8 cellular contexts compared by ENCODE assay signal in the genomic region with DNA sequence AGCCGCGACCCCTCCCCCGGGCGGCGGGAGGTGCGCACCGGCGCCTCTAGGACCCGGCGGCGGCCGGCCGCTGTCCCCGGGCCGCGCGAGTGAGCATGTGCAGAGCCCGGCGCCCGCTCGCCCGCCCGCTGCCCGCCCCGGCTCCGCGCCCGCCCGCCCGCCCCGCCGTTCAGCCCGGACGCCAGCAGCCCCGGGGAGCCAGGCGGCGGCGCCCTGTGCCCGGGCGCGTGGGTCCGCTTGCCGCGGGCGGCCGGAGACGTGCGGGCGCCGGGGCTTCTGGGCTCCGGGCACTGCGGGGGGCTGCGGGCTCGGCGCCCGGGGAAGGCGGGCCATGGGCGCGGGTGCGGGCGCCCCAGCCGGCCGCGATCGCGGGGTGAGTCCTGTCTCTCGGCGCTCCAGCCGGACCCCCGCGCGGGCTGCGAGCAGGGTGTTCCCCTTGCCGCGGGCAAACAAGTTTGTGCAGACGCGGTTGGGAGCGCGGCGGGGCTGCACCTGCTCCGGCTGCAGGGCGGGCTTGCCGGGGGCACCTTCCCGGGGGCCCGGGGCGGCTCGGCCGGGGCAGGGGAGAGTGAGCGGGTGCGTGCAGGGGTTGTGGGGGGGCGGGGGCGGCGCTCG. TPM values are rescaled to one million over a fixed set of nuclear protein-coding genes. Genes with fewer than 3 reads are reported as not detected.
DNase-seq lines count a peak whose midpoint lies in the region; ATAC-seq and TF ChIP-seq lines count a peak whose summit lies in the region.

A gene (plus strand): TSS at position 100 of the 615 bp plus-strand sequence. CDS start 10,280 bp downstream, outside the sequence.

- TF ChIP-seq CTCF in HEK293 (tag by site-specific recombination; IDR thresholded peaks at IDR 0.05), result no peak
- TF ChIP-seq CTCF in brain microvascular endothelial cell (IDR thresholded peaks at IDR 0.05; ENCODE audit: low read depth, low read length, missing control alignments), result no peak
- TF ChIP-seq CTCF in kidney epithelial cell (IDR thresholded peaks at IDR 0.05; ENCODE audit: insufficient read depth, low read length, poor library complexity, severe bottlenecking), result no peak
- no peak for TF ChIP-seq CTCF in spleen (IDR thresholded peaks at IDR 0.05 in 8 of 11, conservative IDR thresholded peaks at IDR 0.05 in 3 of 11)

- no peak for DNase-seq in brain microvascular endothelial cell
- DNase-seq in kidney epithelial cell (ENCODE audit: low read depth), result no peak
- DNase-seq in spleen, result no peak
- no peak for DNase-seq in DMS53 treated with DMSO at 0.1 percent for 48 hours (lab: John Stamatoyannopoulos, UW; ENCODE audit: unreplicated experiment)

- ATAC-seq in GM21528 (IDR thresholded peaks at IDR 0.05; ENCODE audit: low FRiP score, unreplicated experiment) (no peak), HG02938 (IDR thresholded peaks at IDR 0.05; ENCODE audit: unreplicated experiment) (no peak)

- H3K9me3 ChIP-seq in HEK293 (ENCODE audit: control insufficient read depth, insufficient read depth, low read depth, low read length) (no peaks in the 10 kb centered on the region), spleen (no peaks in the 10 kb centered on the region)

- 0 to 2% (median 1%) methylated on average over 45 to 94 of the region's 94 CpGs; no CpG with 5 or more reads in 1 of the 5 donors for WGBS in spleen, 5 donors

- H2AFZ ChIP-seq in ACC112 (ENCODE audit: low read length, unreplicated experiment), result no peak within 1 kb of the TSS

- POLR2A ChIA-PET in HEK293 (lab: Yijun Ruan, JAX), result no interaction called here

- H3K36me3 ChIP-seq in ACC112 (ENCODE audit: insufficient read depth, low read length), result no peaks in the 10 kb centered on the region
- H3K36me3 ChIP-seq in HEK293 (ENCODE audit: control insufficient read depth in 2 of 2, insufficient read depth in 1 of 2, low read length in 2 of 2), result no peaks in the 10 kb centered on the region
- no peaks in the 10 kb centered on the region for H3K36me3 ChIP-seq in brain microvascular endothelial cell (replicated peaks)
- H3K36me3 ChIP-seq in kidney epithelial cell (ENCODE audit: control insufficient read depth, insufficient read depth, low read length), result no peaks in the 10 kb centered on the region
- H3K36me3 ChIP-seq in spleen, result no peaks in the 10 kb centered on the region

- intact Hi-C loops in spleen (cut with DNase I; ENCODE audit: low total_unique reads), result loop anchor here (5.0 kb wide), 1 partner anchor 257 kb away; no protein-coding TSS in a partner anchor

- H3K4me3 ChIP-seq in ACC112 (ENCODE audit: low read depth, low read length) (0 out of 2 replicates have a peak within 1 kb of the TSS, but pooled peaks have one; percentile 16), HEK293 (ENCODE audit: low read depth, low read length) (peak within 1 kb of the TSS; percentile 59), brain microvascular endothelial cell (ENCODE audit: low read depth, low read length) (peak within 1 kb of the TSS; percentile 9), kidney epithelial cell (ENCODE audit: low read depth, low read length) (peak within 1 kb of the TSS; percentile 56), spleen (peak within 1 kb of the TSS; percentile 35 to 76 (median 50))

- H3K27ac ChIP-seq in ACC112 (ENCODE audit: low read depth, low read length) (no peak within 1 kb of the TSS), HEK293 (ENCODE audit: extremely low read depth, low read depth, low read length) (peak within 1 kb of the TSS; percentile 64; the same call in 1 of the 2 replicates), brain microvascular endothelial cell (no peak within 1 kb of the TSS), spleen (peak within 1 kb of the TSS in 6 of 8 donors; percentile 63 to 78 (median 69))

- CTCF ChIA-PET in HEK293 (lab: Yijun Ruan, JAX), result interaction anchor here (0.6 to 0.7 kb wide), 2 partner anchors 18 to 478 kb away, joined by 3 read pairs; no protein-coding TSS in a partner anchor

- peaks cover 71% of the 10 kb centered on the region for H3K27me3 ChIP-seq in ACC112 (ENCODE audit: insufficient read depth, low read length)
- H3K27me3 ChIP-seq in brain microvascular endothelial cell (replicated peaks), result peaks cover 24% of the 10 kb centered on the region
- no peaks in the 10 kb centered on the region for H3K27me3 ChIP-seq in kidney epithelial cell (ENCODE audit: control insufficient read depth, insufficient read depth, low read length)
- H3K27me3 ChIP-seq in spleen (replicated peaks in 1 of 7), result peaks cover 0 to 96% (median 14%) of the 10 kb centered on the region in 7 donors

- in situ Hi-C loops in brain microvascular endothelial cell (cut with HindIII; ENCODE audit: low pct_ligation_motif_present, low sequenced_read_pairs), result no loop called here

- TF ChIP-seq POLR2A in spleen (IDR thresholded peaks at IDR 0.05), result no peak

- H3K4me1 ChIP-seq in ACC112 (ENCODE audit: control insufficient read depth, insufficient read depth, low read length, unreplicated experiment) (no peaks in the 10 kb centered on the region), HEK293 (ENCODE audit: control insufficient read depth, insufficient read depth, low read length) (peaks cover 10% of the 10 kb centered on the region), spleen (peaks cover 0 to 33% (median 14%) of the 10 kb centered on the region in 6 donors)

- H3K79me2 ChIP-seq in ACC112 (ENCODE audit: control insufficient read depth, insufficient read depth, low read length, unreplicated experiment), result no peaks in the 10 kb centered on the region

TF ChIP-seq in HEK293, 187 proteins besides CTCF, POLR2A, EP300 and RAD21:
- TF ChIP-seq ZBTB8A (tag by site-specific recombination; IDR thresholded peaks at IDR 0.05) (peak; percentile 35; the same call in 1 of the 2 replicates), ZNF214 (tag by site-specific recombination; IDR thresholded peaks at IDR 0.05; ENCODE audit: borderline replicate concordance) (no peak), ZNF211 (tag by site-specific recombination; IDR thresholded peaks at IDR 0.05; ENCODE audit: low read depth) (no peak), ZNF112 (tag by site-specific recombination; IDR thresholded peaks at IDR 0.05) (no peak), HOXA7 (CRISPR knock-in tag; IDR thresholded peaks at IDR 0.05; ENCODE audit: borderline replicate concordance) (no peak), ZNF837 (tag by site-specific recombination; IDR thresholded peaks at IDR 0.05) (no peak)
- TF ChIP-seq, protein P1, sequence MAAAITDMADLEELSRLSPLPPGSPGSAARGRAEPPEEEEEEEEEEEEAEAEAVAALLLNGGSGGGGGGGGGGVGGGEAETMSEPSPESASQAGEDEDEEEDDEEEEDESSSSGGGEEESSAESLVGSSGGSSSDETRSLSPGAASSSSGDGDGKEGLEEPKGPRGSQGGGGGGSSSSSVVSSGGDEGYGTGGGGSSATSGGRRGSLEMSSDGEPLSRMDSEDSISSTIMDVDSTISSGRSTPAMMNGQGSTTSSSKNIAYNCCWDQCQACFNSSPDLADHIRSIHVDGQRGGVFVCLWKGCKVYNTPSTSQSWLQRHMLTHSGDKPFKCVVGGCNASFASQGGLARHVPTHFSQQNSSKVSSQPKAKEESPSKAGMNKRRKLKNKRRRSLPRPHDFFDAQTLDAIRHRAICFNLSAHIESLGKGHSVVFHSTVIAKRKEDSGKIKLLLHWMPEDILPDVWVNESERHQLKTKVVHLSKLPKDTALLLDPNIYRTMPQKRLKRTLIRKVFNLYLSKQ (tag by site-specific recombination; IDR thresholded peaks at IDR 0.05; ENCODE audit: borderline replicate concordance), result no peak

RNA-seq across cellular contexts. Expression of the gene that starts here (rescaled TPM):
- total RNA-seq in kidney epithelial cell, result 21.4 and 23.5 TPM in 2 replicates
- total RNA-seq in spleen, result 10 to 100 TPM; 22.9 to 84.1 (median 53.6) TPM
- 1 to 10 TPM; 2.4 to 6.2 (median 5.8) TPM for polyA plus RNA-seq in spleen

Comparison
In these comparisons a context has a peak if more than half of its experiments do, and no peak if none do; other contexts are left out.
1. H3K27ac ChIP-seq: peak in HEK293 (single experiment) and spleen (6 of 8); none in ACC112 (single experiment) and brain microvascular endothelial cell (single experiment).
2. H3K4me3 ChIP-seq: peak in every context shown above with its lines; median percentile 59 in HEK293; 56 in kidney epithelial cell; 50 in spleen; 16 in ACC112; 9 in brain microvascular endothelial cell.